ENCODE assay signal across 8 cellular contexts in genomic region chr12:91109148-91109564, GRCh38. TPM values are rescaled to one million over a fixed set of nuclear protein-coding genes. Genes with fewer than 3 reads are reported as not detected.
DNase-seq lines count a peak whose midpoint lies in the region; ATAC-seq and TF ChIP-seq lines count a peak whose summit lies in the region.

No MANE protein-coding gene starts in this region.

- H3K27me3 Mint-ChIP-seq in activated CD4-positive, alpha-beta memory T cell treated with anti-CD3 and anti-CD28 coated beads, Interleukin-2, amount 10 ng/mL, durations not matched to agents 7 days and 5 days = no peaks in the 10 kb centered on the region
- H3K27me3 Mint-ChIP-seq in osteocyte (ENCODE audit: unreplicated experiment) = no peaks in the 10 kb centered on the region

- DNase-seq in activated CD8-positive, alpha-beta memory T cell treated with anti-CD3 and anti-CD28 coated beads for 24 hours = peak; percentile 69
- DNase-seq in activated CD8-positive, alpha-beta memory T cell treated with anti-CD3 and anti-CD28 coated beads, Interleukin-2, amount 50 U/mL, for 4 hours = no peak
- peak; percentile 39 to 78 for DNase-seq in NCI-H187 (lab: John Stamatoyannopoulos, UW)
- peak; percentile 62 for DNase-seq in activated CD4-positive, alpha-beta memory T cell treated with anti-CD3 and anti-CD28 coated beads, Interleukin-2, amount 10 ng/mL, durations not matched to agents 7 days and 5 days
- DNase-seq in foreskin fibroblast = peak in 1 of 2 donors; percentile 85
- peak; percentile 88 for DNase-seq in osteocyte (ENCODE audit: extremely low spot score, unreplicated experiment)
- no peak for DNase-seq in NCI-H510A (lab: John Stamatoyannopoulos, UW)

- H3K4me3 ChIP-seq in foreskin fibroblast (ENCODE audit: low read depth in 1 of 2, low read length in 2 of 2) = peak overlapping the region; percentile 69 to 82

- H3K27ac Mint-ChIP-seq in activated CD4-positive, alpha-beta memory T cell treated with anti-CD3 and anti-CD28 coated beads, Interleukin-2, amount 10 ng/mL, durations not matched to agents 7 days and 5 days = no peak overlapping the region
- H3K27ac Mint-ChIP-seq in osteocyte (ENCODE audit: unreplicated experiment) = peak overlapping the region; percentile 84

- peak; percentile 83 for ATAC-seq in HG02642 (IDR thresholded peaks at IDR 0.05; ENCODE audit: poor library complexity, unreplicated experiment)

- CTCF ChIA-PET in activated CD4-positive, alpha-beta memory T cell treated with anti-CD3 and anti-CD28 coated beads, Interleukin-2, amount 10 ng/mL, durations not matched to agents 7 days and 5 days (lab: Charles Lee) = interaction anchor here (0.6 to 3.1 kb wide), 11 partner anchors 8 to 217 kb away, joined by 3 to 16 read pairs (median 5); no protein-coding TSS in a partner anchor

- H3K4me3 Mint-ChIP-seq in activated CD4-positive, alpha-beta memory T cell treated with anti-CD3 and anti-CD28 coated beads, Interleukin-2, amount 10 ng/mL, durations not matched to agents 7 days and 5 days = no peak overlapping the region
- peak overlapping the region; percentile 83 for H3K4me3 Mint-ChIP-seq in osteocyte (ENCODE audit: unreplicated experiment)

- POLR2A ChIA-PET in activated CD4-positive, alpha-beta memory T cell treated with anti-CD3 and anti-CD28 coated beads, Interleukin-2, amount 10 ng/mL, durations not matched to agents 7 days and 5 days (lab: Charles Lee) = no interaction called here

- TF ChIP-seq CTCF in foreskin fibroblast (IDR thresholded peaks at IDR 0.05; ENCODE audit: low read depth, low read length) = peak; percentile 72
- peak; percentile 87 for TF ChIP-seq CTCF in osteocyte (IDR thresholded peaks at IDR 0.05)

- H3K4me1 Mint-ChIP-seq in activated CD4-positive, alpha-beta memory T cell treated with anti-CD3 and anti-CD28 coated beads, Interleukin-2, amount 10 ng/mL, durations not matched to agents 7 days and 5 days = no peaks in the 10 kb centered on the region
- peaks cover 66% of the 10 kb centered on the region for H3K4me1 Mint-ChIP-seq in osteocyte (ENCODE audit: unreplicated experiment)

- H3K9me3 Mint-ChIP-seq in activated CD4-positive, alpha-beta memory T cell treated with anti-CD3 and anti-CD28 coated beads, Interleukin-2, amount 10 ng/mL, durations not matched to agents 7 days and 5 days = no peaks in the 10 kb centered on the region
- H3K9me3 Mint-ChIP-seq in osteocyte (ENCODE audit: unreplicated experiment) = peaks cover 9% of the 10 kb centered on the region

- H3K36me3 Mint-ChIP-seq in activated CD4-positive, alpha-beta memory T cell treated with anti-CD3 and anti-CD28 coated beads, Interleukin-2, amount 10 ng/mL, durations not matched to agents 7 days and 5 days (ENCODE audit: low read depth) = no peaks in the 10 kb centered on the region
- H3K36me3 Mint-ChIP-seq in osteocyte (ENCODE audit: unreplicated experiment) = peaks cover 32% of the 10 kb centered on the region

RNA-seq across cellular contexts. Expression of gene LUM, which starts 2.1 kb away (rescaled TPM):
- total RNA-seq in activated CD4-positive, alpha-beta memory T cell treated with anti-CD3 and anti-CD28 coated beads, Interleukin-2, amount 10 ng/mL, durations not matched to agents 7 days and 5 days = not detected
- total RNA-seq in osteocyte = 473 and 481 TPM in 2 replicates

RNA-seq across cellular contexts. Expression of gene KERA, which starts 51.3 kb away (rescaled TPM):
- not detected for total RNA-seq in activated CD4-positive, alpha-beta memory T cell treated with anti-CD3 and anti-CD28 coated beads, Interleukin-2, amount 10 ng/mL, durations not matched to agents 7 days and 5 days
- total RNA-seq in osteocyte = not detected in 2 replicates

Comparison
In these comparisons a context has a peak if more than half of its experiments do, and no peak if none do; other contexts are left out.
1. DNase-seq: peak in activated CD8-positive, alpha-beta memory T cell treated with anti-CD3 and anti-CD28 coated beads for 24 hours (single experiment), NCI-H187 (2 of 2), activated CD4-positive, alpha-beta memory T cell treated with anti-CD3 and anti-CD28 coated beads, Interleukin-2, amount 10 ng/mL, durations not matched to agents 7 days and 5 days (single experiment) and osteocyte (single experiment); none in activated CD8-positive, alpha-beta memory T cell treated with anti-CD3 and anti-CD28 coated beads, Interleukin-2, amount 50 U/mL, for 4 hours (single experiment) and NCI-H510A (single experiment).
2. RNA of gene LUM, which starts 2.1 kb away (total RNA-seq): 473 to 481 TPM in osteocyte; not detected in activated CD4-positive, alpha-beta memory T cell treated with anti-CD3 and anti-CD28 coated beads, Interleukin-2, amount 10 ng/mL, durations not matched to agents 7 days and 5 days; every median in the first group is over 100 times any median in the second.